ENCODE assay signal across 29 cellular contexts in genomic region chr2:140275427-140275826, GRCh38.
DNase-seq lines count a peak whose midpoint lies in the region; ATAC-seq and TF ChIP-seq lines count a peak whose summit lies in the region.
"Had no signal": no experiment of that assay in that cellular context is flagged by ENCODE, and none has a peak within 500 bp of the region (broad histone marks: within the 10 kb centered on the region; RNA-seq: fewer than 3 reads in every experiment).

No MANE protein-coding gene starts in this region.

- no peaks in the 10 kb centered on the region for H3K4me1 ChIP-seq in psoas muscle
- no peaks in the 10 kb centered on the region for H3K4me1 ChIP-seq in ovary (ENCODE audit: insufficient read depth)
- H3K4me1 ChIP-seq: adrenal gland, BLaER1, esophagus muscularis mucosa, sigmoid colon, vagina had no signal

- H3K4me3 ChIP-seq in epithelial cell of esophagus (ENCODE audit: low read length) = no peak overlapping the region
- no peak overlapping the region for H3K4me3 ChIP-seq in psoas muscle
- no peak overlapping the region for H3K4me3 ChIP-seq in ovary
- H3K4me3 ChIP-seq: adrenal gland, BLaER1, esophagus muscularis mucosa, hepatocyte, mucosa of descending colon, sigmoid colon, vagina had no signal

- intact Hi-C loops in psoas muscle (cut with DNase I) (no loop called here), ovary (cut with DNase I) (no loop called here)

- H3K27ac Mint-ChIP-seq in stimulated activated naive B cell treated with anti-CD40 and anti-IgM and Interleukin-4, amounts not matched to agents 10 μg/mL and 1 μg/mL and 100 μg/mL, for 72 hours = no peak overlapping the region
- H3K27ac Mint-ChIP-seq: activated CD4-positive, alpha-beta T cell treated with anti-CD3 and anti-CD28 coated beads, Interleukin-2, amount 10 ng/mL, durations not matched to agents 24 days and 14 days; nephron; stimulated activated naive CD8-positive, alpha-beta T cell treated with anti-CD3 and anti-CD28 coated beads, Interleukin-15, Interleukin-2, amounts not matched to agents 100 ng/mL and 50 ng/mL, for 24 hours had no signal

- no peak for TF ChIP-seq EP300 in ovary (IDR thresholded peaks at IDR 0.05)

- no peak for TF ChIP-seq POLR2A in ovary (IDR thresholded peaks at IDR 0.05)

- H3K36me3 Mint-ChIP-seq in stimulated activated naive B cell treated with anti-CD40 and anti-IgM and Interleukin-4, amounts not matched to agents 10 μg/mL and 1 μg/mL and 100 μg/mL, for 72 hours = no peaks in the 10 kb centered on the region

- no peaks in the 10 kb centered on the region for H3K27me3 Mint-ChIP-seq in stimulated activated naive B cell treated with anti-CD40 and anti-IgM and Interleukin-4, amounts not matched to agents 10 μg/mL and 1 μg/mL and 100 μg/mL, for 72 hours
- H3K27me3 Mint-ChIP-seq: activated CD4-positive, alpha-beta T cell treated with anti-CD3 and anti-CD28 coated beads, Interleukin-2, amount 10 ng/mL, durations not matched to agents 24 days and 14 days; stimulated activated naive CD8-positive, alpha-beta T cell treated with anti-CD3 and anti-CD28 coated beads, Interleukin-15, Interleukin-2, amounts not matched to agents 100 ng/mL and 50 ng/mL, for 24 hours had no signal

- H3K27me3 ChIP-seq in psoas muscle (ENCODE audit: insufficient read depth in 3 of 3, low read length in 2 of 3) (no peaks in the 10 kb centered on the region), ovary (no peaks in the 10 kb centered on the region)
- H3K27me3 ChIP-seq: adrenal gland, BLaER1, esophagus muscularis mucosa, hepatocyte, sigmoid colon, vagina had no signal

- H3K27ac ChIP-seq in psoas muscle = no peak overlapping the region
- no peak overlapping the region for H3K27ac ChIP-seq in ovary
- H3K27ac ChIP-seq: adrenal gland, BLaER1, esophagus muscularis mucosa, hepatocyte, sigmoid colon, vagina, WERI-Rb-1 had no signal

- TF ChIP-seq CTCF in epithelial cell of esophagus (IDR thresholded peaks at IDR 0.05; ENCODE audit: insufficient read depth, low read depth, low read length, missing control alignments) (no peak), psoas muscle (IDR thresholded peaks at IDR 0.05) (no peak), ovary (IDR thresholded peaks at IDR 0.05) (no peak)

- H3K9me3 Mint-ChIP-seq in stimulated activated naive B cell treated with anti-CD40 and anti-IgM and Interleukin-4, amounts not matched to agents 10 μg/mL and 1 μg/mL and 100 μg/mL, for 72 hours = no peaks in the 10 kb centered on the region
- H3K9me3 Mint-ChIP-seq: activated CD4-positive, alpha-beta T cell treated with anti-CD3 and anti-CD28 coated beads, Interleukin-2, amount 10 ng/mL, durations not matched to agents 24 days and 14 days; stimulated activated naive CD8-positive, alpha-beta T cell treated with anti-CD3 and anti-CD28 coated beads, Interleukin-15, Interleukin-2, amounts not matched to agents 100 ng/mL and 50 ng/mL, for 24 hours had no signal

- H3K4me1 Mint-ChIP-seq in stimulated activated naive B cell treated with anti-CD40 and anti-IgM and Interleukin-4, amounts not matched to agents 10 μg/mL and 1 μg/mL and 100 μg/mL, for 72 hours = no peaks in the 10 kb centered on the region
- H3K4me1 Mint-ChIP-seq: activated CD4-positive, alpha-beta T cell treated with anti-CD3 and anti-CD28 coated beads, Interleukin-2, amount 10 ng/mL, durations not matched to agents 24 days and 14 days; nephron had no signal

- no peaks in the 10 kb centered on the region for H3K9me3 ChIP-seq in psoas muscle
- no peaks in the 10 kb centered on the region for H3K9me3 ChIP-seq in ovary
- H3K9me3 ChIP-seq: adrenal gland, BLaER1, esophagus muscularis mucosa, mucosa of descending colon, sigmoid colon, vagina had no signal

- H3K4me3 Mint-ChIP-seq in stimulated activated naive B cell treated with anti-CD40 and anti-IgM and Interleukin-4, amounts not matched to agents 10 μg/mL and 1 μg/mL and 100 μg/mL, for 72 hours = no peak overlapping the region
- H3K4me3 Mint-ChIP-seq: activated CD4-positive, alpha-beta T cell treated with anti-CD3 and anti-CD28 coated beads, Interleukin-2, amount 10 ng/mL, durations not matched to agents 24 days and 14 days; activated T-cell treated with anti-CD3 and anti-CD28 coated beads, Interleukin-2, amount 50 U/mL, for 4 hours; nephron; stimulated activated naive CD8-positive, alpha-beta T cell treated with anti-CD3 and anti-CD28 coated beads, Interleukin-15, Interleukin-2, amounts not matched to agents 100 ng/mL and 50 ng/mL, for 24 hours had no signal

- H3K36me3 ChIP-seq in psoas muscle (ENCODE audit: insufficient read depth in 1 of 2, low read depth in 1 of 2) (no peaks in the 10 kb centered on the region), ovary (no peaks in the 10 kb centered on the region)
- H3K36me3 ChIP-seq: adrenal gland, BLaER1, esophagus muscularis mucosa, sigmoid colon, vagina, WERI-Rb-1 had no signal

- DNase-seq in DMS53 (lab: John Stamatoyannopoulos, UW) (peak; percentile 72), NCI-H1417 (lab: John Stamatoyannopoulos, UW) (peak in 2 of 3 experiments; percentile 45 to 90), NCI-H510A treated with DMSO at 0.1 percent for 48 hours (lab: John Stamatoyannopoulos, UW) (peak; percentile 83), epithelial cell of esophagus (ENCODE audit: low read depth) (peak; percentile 59), psoas muscle (no peak), ovary (no peak)
- DNase-seq in stimulated activated naive B cell treated with anti-CD40 and anti-IgM and Interleukin-4, amounts not matched to agents 10 μg/mL and 1 μg/mL and 100 μg/mL, for 72 hours = no peak
- DNase-seq: activated CD4-positive, alpha-beta T cell treated with anti-CD3 and anti-CD28 coated beads, Interleukin-2, amount 10 ng/mL, durations not matched to agents 24 days and 14 days; activated naive CD4-positive, alpha-beta T cell; activated T-cell treated with anti-CD3 and anti-CD28 coated beads, Interleukin-2, amount 50 U/mL, for 4 hours; adrenal gland; Calu3; effector memory CD4-positive, alpha-beta T cell; left ventricle myocardium superior; mucosa of descending colon; NCI-H2029 treated with DMSO at 0.1 percent for 48 hours; NCI-H82; OCI-M1; posterior cingulate gyrus; sigmoid colon; stimulated activated CD4-positive, alpha-beta T cell treated with anti-CD3 and anti-CD28 coated beads, Interleukin-15, amount 100 ng/mL, for 24 hours; WERI-Rb-1 had no signal

- WGBS in psoas muscle, 3 donors = 65 to 84% (median 80%) methylated on average over 7 of the region's 7 CpGs
- 85 to 90% (median 86%) methylated on average over 7 of the region's 7 CpGs for WGBS in ovary, 3 donors

- ATAC-seq in psoas muscle (no peak), HG03159 (IDR thresholded peaks at IDR 0.05; ENCODE audit: unreplicated experiment) (no peak)
- no peak for ATAC-seq in stimulated activated naive B cell treated with anti-CD40 and anti-IgM and Interleukin-4, amounts not matched to agents 10 μg/mL and 1 μg/mL and 100 μg/mL, for 72 hours (replicated peaks)
- ATAC-seq: activated T-cell treated with anti-CD3 and anti-CD28 coated beads, Interleukin-2, amount 50 U/mL, for 4 hours; left ventricle myocardium superior; mucosa of descending colon had no signal

Comparison
In these comparisons a context has a peak if more than half of its experiments do, and no peak if none do; other contexts are left out.
1. DNase-seq: peak in DMS53 (single experiment), NCI-H1417 (2 of 3), NCI-H510A treated with DMSO at 0.1 percent for 48 hours (single experiment) and epithelial cell of esophagus (single experiment); none in psoas muscle (0 of 2), ovary (0 of 5) and stimulated activated naive B cell treated with anti-CD40 and anti-IgM and Interleukin-4, amounts not matched to agents 10 μg/mL and 1 μg/mL and 100 μg/mL, for 72 hours (single experiment).